Comparison of ENCODE assay signal across 30 cellular contexts in genomic region chr7:132596588-132596987, GRCh38. TPM values are rescaled to one million over a fixed set of nuclear protein-coding genes. Genes with fewer than 3 reads are reported as not detected.
"Had no signal": no experiment of that assay in that cellular context is flagged by ENCODE, and none has a peak within 500 bp of the region (broad histone marks: within the 10 kb centered on the region; RNA-seq: fewer than 3 reads in every experiment).

No MANE protein-coding gene starts in this region.

- FAIRE-seq: endometrium, endothelial cell of umbilical vein, frontal cortex had no signal

- H3K79me2 ChIP-seq: hepatocyte had no signal

- H3K4me1 ChIP-seq: colonic mucosa, esophagus muscularis mucosa, esophagus squamous epithelium, foreskin keratinocyte, gastrocnemius medialis, gastroesophageal sphincter, heart left ventricle, heart right ventricle had no signal

- H2AFZ ChIP-seq: hepatocyte had no signal

- H3K9me3 ChIP-seq: colonic mucosa, esophagus muscularis mucosa, esophagus squamous epithelium, gastrocnemius medialis, gastroesophageal sphincter, heart left ventricle, heart right ventricle had no signal

- H3K4me3 ChIP-seq: colonic mucosa, coronary artery, dorsolateral prefrontal cortex, esophagus muscularis mucosa, esophagus squamous epithelium, gastrocnemius medialis, gastroesophageal sphincter, heart left ventricle, heart right ventricle, hepatocyte had no signal

- H3K36me3 ChIP-seq: colonic mucosa, esophagus muscularis mucosa, esophagus squamous epithelium, gastrocnemius medialis, gastroesophageal sphincter, heart left ventricle, heart right ventricle had no signal

- DNase-seq: colonic mucosa; cortex of kidney; dermis blood vessel endothelial cell; dorsolateral prefrontal cortex; effector CD4-positive, alpha-beta T cell; effector CD8-positive, alpha-beta T cell; effector memory CD4-positive, alpha-beta T cell; effector memory CD8-positive, alpha-beta T cell; endodermal cell; erythroblast; esophagus squamous epithelium; foreskin fibroblast; foreskin keratinocyte; foreskin melanocyte; gastrocnemius medialis; glutamatergic neuron; head of caudate nucleus; heart left ventricle; heart right ventricle had no signal

- H3K4me2 ChIP-seq: hepatocyte had no signal

- H3K27ac ChIP-seq: colonic mucosa, coronary artery, dorsolateral prefrontal cortex, epithelial cell of prostate, esophagus muscularis mucosa, esophagus squamous epithelium, foreskin keratinocyte, gastrocnemius medialis, gastroesophageal sphincter, heart left ventricle, heart right ventricle, hepatocyte had no signal

- H3K27me3 ChIP-seq: colonic mucosa, gastrocnemius medialis had no signal

- ATAC-seq: effector memory CD8-positive, alpha-beta T cell; esophagus mucosa; foreskin keratinocyte; gastrocnemius medialis; gastroesophageal sphincter; heart left ventricle; heart right ventricle had no signal

RNA-seq across cellular contexts. Expression of gene PLXNA4, which starts 20.3 kb away (rescaled TPM):
- total RNA-seq: epithelial cell of proximal tubule, fibroblast of villous mesenchyme, foreskin keratinocyte had no signal
- polyA plus RNA-seq: foreskin keratinocyte had no signal
